Comparison of ENCODE assay signal across 10 cellular contexts in the genomic region with DNA sequence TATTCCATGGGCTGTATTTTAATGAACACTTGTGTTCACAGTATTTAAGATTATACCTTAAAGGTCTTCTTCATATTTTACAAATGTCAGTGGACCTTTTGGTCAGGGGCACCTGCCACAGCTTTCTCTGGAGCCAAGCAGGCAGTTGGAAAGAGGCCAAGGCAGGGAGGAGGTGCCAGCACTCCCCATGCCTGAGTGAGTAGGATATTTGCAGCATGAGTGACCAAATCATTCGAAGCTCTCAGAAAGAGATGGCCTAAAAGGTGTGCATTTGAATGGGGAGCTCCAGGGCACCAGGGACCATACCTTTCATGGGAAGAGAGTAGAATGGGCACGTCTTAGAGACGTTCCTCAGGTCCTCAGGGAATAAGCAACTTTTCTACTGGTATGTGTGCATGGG.
A peak's percentile ranks its signal among the peaks of the same experiment; 100 is the strongest.
DNase-seq lines count a peak whose midpoint lies in the region; ATAC-seq, FAIRE-seq and TF ChIP-seq lines count a peak whose summit lies in the region.
"Had no signal": no experiment of that assay in that cellular context is flagged by ENCODE, and none has a peak within 500 bp of the region (broad histone marks: within the 10 kb centered on the region; RNA-seq: fewer than 3 reads in every experiment).

No MANE protein-coding gene starts in this region.

- H3K27me3 ChIP-seq in left ventricle myocardium inferior (ENCODE audit: low read depth) (no peaks in the 10 kb centered on the region), thoracic aorta (replicated peaks; ENCODE audit: insufficient read depth) (no peaks in the 10 kb centered on the region)
- no peaks in the 10 kb centered on the region for H3K27me3 ChIP-seq in CD8-positive, alpha-beta memory T cell (ENCODE audit: insufficient read depth, low read length, poor library complexity, severe bottlenecking)

- H3K4me3 ChIP-seq in left ventricle myocardium inferior (no peak overlapping the region), thoracic aorta (no peak overlapping the region)
- H3K4me3 ChIP-seq in CD8-positive, alpha-beta memory T cell (ENCODE audit: low read length) = no peak overlapping the region

- no peak for FAIRE-seq in RCC 7860 (lab: Jason Lieb, UNC)

- H3K36me3 ChIP-seq in left ventricle myocardium inferior = peaks cover 41% of the 10 kb centered on the region
- no peaks in the 10 kb centered on the region for H3K36me3 ChIP-seq in thoracic aorta
- H3K36me3 ChIP-seq in CD8-positive, alpha-beta memory T cell (ENCODE audit: insufficient read depth, low read length) = no peaks in the 10 kb centered on the region

- CTCF ChIA-PET in CD8-positive, alpha-beta memory T cell (lab: Charles Lee) = no interaction called here

- intact Hi-C loops in left ventricle myocardium inferior (cut with micrococcal nuclease) = no loop called here

- POLR2A ChIA-PET in CD8-positive, alpha-beta memory T cell (lab: Charles Lee) = no interaction called here

- H3K4me1 ChIP-seq in left ventricle myocardium inferior = peaks cover 77% of the 10 kb centered on the region
- H3K4me1 ChIP-seq in thoracic aorta (ENCODE audit: control insufficient read depth in 1 of 2, low read depth in 2 of 2) = peaks cover 13 to 98% of the 10 kb centered on the region in 2 donors
- no peaks in the 10 kb centered on the region for H3K4me1 ChIP-seq in CD8-positive, alpha-beta memory T cell (ENCODE audit: insufficient read depth, low read length)

- peaks cover 11 to 55% (median 12%) of the 10 kb centered on the region in 3 donors for H3K36me3 Mint-ChIP-seq in CD8-positive, alpha-beta memory T cell

- no peak overlapping the region for H3K27ac Mint-ChIP-seq in CD8-positive, alpha-beta memory T cell
- H3K27ac Mint-ChIP-seq: activated CD4-positive, alpha-beta T cell treated with anti-CD3 and anti-CD28 coated beads, Interleukin-2, amount 10 ng/mL, durations not matched to agents 24 days and 14 days; T-helper 1 cell treated with Interleukin-12 subunit alpha and Interleukin-12 subunit beta and Interleukin-4 antibody, amounts not matched to agents 30 μg/mL and 1 μg/mL, for 36 hours had no signal

- H3K27ac ChIP-seq in left ventricle myocardium inferior (replicated peaks) = peak overlapping the region; percentile 82
- H3K27ac ChIP-seq in thoracic aorta = peak overlapping the region; percentile 6 to 79
- H3K27ac ChIP-seq in CD8-positive, alpha-beta memory T cell (ENCODE audit: low read depth, low read length) = no peak overlapping the region

- H3K9me3 ChIP-seq in left ventricle myocardium inferior (replicated peaks) = no peaks in the 10 kb centered on the region
- H3K9me3 ChIP-seq in thoracic aorta = no peaks in the 10 kb centered on the region
- no peaks in the 10 kb centered on the region for H3K9me3 ChIP-seq in CD8-positive, alpha-beta memory T cell (ENCODE audit: low read length)

- DNase-seq in NCI-H2081 (lab: John Stamatoyannopoulos, UW) = peak; percentile 14 to 54
- DNase-seq in NCI-H2081 treated with DMSO at 0.1 percent for 48 hours (lab: John Stamatoyannopoulos, UW) = no peak
- peak; percentile 28 to 33 for DNase-seq in SHP77 (lab: John Stamatoyannopoulos, UW)
- DNase-seq in left ventricle myocardium inferior = peak; percentile 48
- DNase-seq in thoracic aorta (ENCODE audit: low spot score) = no peak
- DNase-seq in CD8-positive, alpha-beta memory T cell = no peak
- DNase-seq in RCC 7860 (ENCODE audit: low spot score) = no peak
- DNase-seq: activated CD4-positive, alpha-beta T cell treated with anti-CD3 and anti-CD28 coated beads, Interleukin-2, amount 10 ng/mL, durations not matched to agents 24 days and 14 days had no signal

- no peaks in the 10 kb centered on the region for H3K9me3 Mint-ChIP-seq in CD8-positive, alpha-beta memory T cell
- H3K9me3 Mint-ChIP-seq: activated CD4-positive, alpha-beta T cell treated with anti-CD3 and anti-CD28 coated beads, Interleukin-2, amount 10 ng/mL, durations not matched to agents 24 days and 14 days; T-helper 1 cell treated with Interleukin-12 subunit alpha and Interleukin-12 subunit beta and Interleukin-4 antibody, amounts not matched to agents 30 μg/mL and 1 μg/mL, for 36 hours had no signal

- ATAC-seq in thoracic aorta (ENCODE audit: insufficient number of reproducible peaks, low FRiP score, low read depth) = no peak
- ATAC-seq in HG03139 (IDR thresholded peaks at IDR 0.05; ENCODE audit: unreplicated experiment) = no peak

- H3K4me3 Mint-ChIP-seq in CD8-positive, alpha-beta memory T cell = no peak overlapping the region
- H3K4me3 Mint-ChIP-seq: activated CD4-positive, alpha-beta T cell treated with anti-CD3 and anti-CD28 coated beads, Interleukin-2, amount 10 ng/mL, durations not matched to agents 24 days and 14 days; T-helper 1 cell treated with Interleukin-12 subunit alpha and Interleukin-12 subunit beta and Interleukin-4 antibody, amounts not matched to agents 30 μg/mL and 1 μg/mL, for 36 hours had no signal

- no peaks in the 10 kb centered on the region for H3K4me1 Mint-ChIP-seq in CD8-positive, alpha-beta memory T cell
- H3K4me1 Mint-ChIP-seq: activated CD4-positive, alpha-beta T cell treated with anti-CD3 and anti-CD28 coated beads, Interleukin-2, amount 10 ng/mL, durations not matched to agents 24 days and 14 days had no signal

- H3K27me3 Mint-ChIP-seq in CD8-positive, alpha-beta memory T cell = no peaks in the 10 kb centered on the region
- H3K27me3 Mint-ChIP-seq: activated CD4-positive, alpha-beta T cell treated with anti-CD3 and anti-CD28 coated beads, Interleukin-2, amount 10 ng/mL, durations not matched to agents 24 days and 14 days had no signal

- TF ChIP-seq CTCF in left ventricle myocardium inferior (IDR thresholded peaks at IDR 0.05; ENCODE audit: borderline replicate concordance) (no peak), thoracic aorta (IDR thresholded peaks at IDR 0.05) (no peak)

Comparison
In these comparisons a context has a peak if more than half of its experiments do, and no peak if none do; other contexts are left out.
1. DNase-seq: peak in NCI-H2081 (2 of 2), SHP77 (2 of 2) and left ventricle myocardium inferior (single experiment); none in NCI-H2081 treated with DMSO at 0.1 percent for 48 hours (single experiment), thoracic aorta (single experiment), CD8-positive, alpha-beta memory T cell (0 of 5) and RCC 7860 (single experiment).